8 cellular contexts compared by ENCODE assay signal in genomic region chr15:90420488-90420850, GRCh38. TPM values are rescaled to one million over a fixed set of nuclear protein-coding genes. Genes with fewer than 3 reads are reported as not detected.
DNase-seq lines count a peak whose midpoint lies in the region; ATAC-seq, FAIRE-seq and TF ChIP-seq lines count a peak whose summit lies in the region.

No MANE protein-coding gene starts in this region.

- H3K27me3 Mint-ChIP-seq in activated CD4-positive, alpha-beta T cell treated with anti-CD3 and anti-CD28 coated beads, Interleukin-2, amount 10 ng/mL, durations not matched to agents 7 days and 5 days = no peaks in the 10 kb centered on the region
- no peaks in the 10 kb centered on the region for H3K27me3 Mint-ChIP-seq in memory B cell

- BruUV-seq in GM12878 (replicated peaks; lab: Mats Ljungman, UMichigan) = no TSS peak

- H3K9me3 ChIP-seq in GM12878 (replicated peaks; ENCODE audit: control insufficient read depth, insufficient read depth, low read length) (no peaks in the 10 kb centered on the region; the same call in 1 of the 3 replicates), thoracic aorta (no peaks in the 10 kb centered on the region)

- DNase-seq in activated CD4-positive, alpha-beta T cell treated with anti-CD3 and anti-CD28 coated beads, Interleukin-2, amount 10 ng/mL, durations not matched to agents 7 days and 5 days = no peak
- no peak for DNase-seq in activated CD4-positive, alpha-beta T cell treated with anti-CD3 and anti-CD28 coated beads, Interleukin-2, amount 50 U/mL, for 48 hours
- no peak for DNase-seq in GM12878 (ENCODE audit: low read depth, low spot score)
- DNase-seq in memory B cell (ENCODE audit: low spot score in 2 of 2) = no peak
- no peak for DNase-seq in thoracic aorta (ENCODE audit: low spot score)
- no peak for DNase-seq in lower leg skin (ENCODE audit: low spot score in 2 of 2)
- no peak for DNase-seq in UCSD-AML1 (lab: John Stamatoyannopoulos, UW; ENCODE audit: unreplicated experiment)

- peak overlapping the region; percentile 44 for H3K27ac Mint-ChIP-seq in activated CD4-positive, alpha-beta T cell treated with anti-CD3 and anti-CD28 coated beads, Interleukin-2, amount 10 ng/mL, durations not matched to agents 7 days and 5 days
- peak overlapping the region; percentile 40 for H3K27ac Mint-ChIP-seq in memory B cell

- RAD21 ChIA-PET in GM12878 (lab: Charles Lee; ENCODE audit: unreplicated experiment) = no interaction called here

- no peak overlapping the region for H2AFZ ChIP-seq in GM12878 (ENCODE audit: control insufficient read depth, low read depth, low read length)

- H3K36me3 Mint-ChIP-seq in activated CD4-positive, alpha-beta T cell treated with anti-CD3 and anti-CD28 coated beads, Interleukin-2, amount 10 ng/mL, durations not matched to agents 7 days and 5 days (ENCODE audit: low read depth) = peaks cover 24% of the 10 kb centered on the region
- peaks cover 14% of the 10 kb centered on the region for H3K36me3 Mint-ChIP-seq in memory B cell

- intact Hi-C loops in GM12878 (cut with micrococcal nuclease; ENCODE audit: unreplicated experiment) = loop anchor here (5.0 kb wide), 1 partner anchor 98 kb away; no protein-coding TSS in a partner anchor
- intact Hi-C loops in lower leg skin (cut with DNase I; ENCODE audit: low total_unique reads) = no loop called here

- CTCF ChIA-PET in activated CD4-positive, alpha-beta T cell treated with anti-CD3 and anti-CD28 coated beads, Interleukin-2, amount 10 ng/mL, durations not matched to agents 7 days and 5 days (lab: Charles Lee) = interaction anchor here (0.6 to 1.5 kb wide), 2 partner anchors 11 to 89 kb away, joined by 4 read pairs; no protein-coding TSS in a partner anchor
- CTCF ChIA-PET in GM12878 (lab: Yijun Ruan, JAX) = interaction anchor here (1.1 to 1.8 kb wide), 4 partner anchors 8 to 116 kb away, joined by 3 to 8 read pairs (median 6); no protein-coding TSS in a partner anchor

- TF ChIP-seq RAD21 in GM12878 (IDR thresholded peaks at IDR 0.05; ENCODE audit: insufficient read depth, low read depth, low read length) = no peak

- H3K79me2 ChIP-seq in GM12878 (ENCODE audit: control insufficient read depth, insufficient read depth, low read length) = peaks cover 66% of the 10 kb centered on the region

- H3K27ac ChIP-seq in GM12878 (ENCODE audit: control insufficient read depth, insufficient read depth) (peak overlapping the region; percentile 73), thoracic aorta (peak overlapping the region; percentile 66 to 76)

- SMC1A ChIA-PET in GM12878 (lab: Charles Lee; ENCODE audit: uncharacterized antibody, unreplicated experiment) = interaction anchor here (1.4 to 6.4 kb wide), 4 partner anchors 7 to 16 kb away, joined by 3 to 38 read pairs (median 5); no protein-coding TSS in a partner anchor

- H3K4me3 ChIP-seq in GM12878 = no peak overlapping the region
- H3K4me3 ChIP-seq in thoracic aorta = peak overlapping the region; percentile 46
- no peak overlapping the region for H3K4me3 ChIP-seq in lower leg skin (ENCODE audit: low read depth, poor library complexity, severe bottlenecking)

- H3K4me1 ChIP-seq in GM12878 (ENCODE audit: control insufficient read depth, insufficient read depth, low read length) (peaks cover 30% of the 10 kb centered on the region), thoracic aorta (ENCODE audit: control insufficient read depth in 1 of 2, low read depth in 2 of 2) (peaks cover 72 to 80% of the 10 kb centered on the region in 2 donors)

- peaks cover 54% of the 10 kb centered on the region for H3K4me1 Mint-ChIP-seq in activated CD4-positive, alpha-beta T cell treated with anti-CD3 and anti-CD28 coated beads, Interleukin-2, amount 10 ng/mL, durations not matched to agents 7 days and 5 days
- H3K4me1 Mint-ChIP-seq in memory B cell = peaks cover 35% of the 10 kb centered on the region

- H3K27me3 ChIP-seq in GM12878 (replicated peaks in 1 of 2; ENCODE audit: control insufficient read depth in 2 of 2, insufficient read depth in 2 of 2, low read length in 1 of 2) (no peaks in the 10 kb centered on the region), thoracic aorta (replicated peaks; ENCODE audit: insufficient read depth) (no peaks in the 10 kb centered on the region)

- in situ Hi-C loops in GM12878 (cut with MboI) = no loop called here

- TF ChIP-seq CTCF in GM12878 (IDR thresholded peaks at IDR 0.05 in 2 of 3, conservative IDR thresholded peaks at IDR 0.05 in 1 of 3; ENCODE audit: control insufficient read depth in 2 of 3, extremely low read depth in 1 of 3, insufficient read depth in 1 of 3, low read depth in 3 of 3, low read length in 3 of 3) = no peak
- TF ChIP-seq CTCF in thoracic aorta (IDR thresholded peaks at IDR 0.05) = no peak
- TF ChIP-seq CTCF in lower leg skin (IDR thresholded peaks at IDR 0.05) = no peak

- no peak overlapping the region for H3K4me3 Mint-ChIP-seq in activated CD4-positive, alpha-beta T cell treated with anti-CD3 and anti-CD28 coated beads, Interleukin-2, amount 10 ng/mL, durations not matched to agents 7 days and 5 days
- H3K4me3 Mint-ChIP-seq in memory B cell = no peak overlapping the region

- peak overlapping the region; percentile 50 for H3K4me2 ChIP-seq in GM12878 (ENCODE audit: control insufficient read depth, insufficient read depth)

- peaks cover 5% of the 10 kb centered on the region for H3K9me3 Mint-ChIP-seq in activated CD4-positive, alpha-beta T cell treated with anti-CD3 and anti-CD28 coated beads, Interleukin-2, amount 10 ng/mL, durations not matched to agents 7 days and 5 days
- no peaks in the 10 kb centered on the region for H3K9me3 Mint-ChIP-seq in memory B cell

- TF ChIP-seq POLR2A in GM12878 (IDR thresholded peaks at IDR 0.05; ENCODE audit: low read depth, low read length) (no peak), lower leg skin (IDR thresholded peaks at IDR 0.05) (no peak)

- TF ChIP-seq EP300 in GM12878 (IDR thresholded peaks at IDR 0.05; ENCODE audit: borderline replicate concordance in 1 of 2, control insufficient read depth in 1 of 2, low read depth in 2 of 2, low read length in 2 of 2) = no peak

- POLR2A ChIA-PET in activated CD4-positive, alpha-beta T cell treated with anti-CD3 and anti-CD28 coated beads, Interleukin-2, amount 10 ng/mL, durations not matched to agents 7 days and 5 days (lab: Charles Lee) = interaction anchor here (0.5 kb wide), 1 partner anchor 46 kb away, joined by 3 read pairs; no protein-coding TSS in a partner anchor
- POLR2A ChIA-PET in GM12878 (lab: Charles Lee) = interaction anchor here (0.6 kb wide), 1 partner anchor 70 kb away, joined by 7 read pairs; no protein-coding TSS in a partner anchor

- ATAC-seq in GM12878 = no peak
- no peak for ATAC-seq in memory B cell (ENCODE audit: low read depth)
- ATAC-seq in thoracic aorta (ENCODE audit: insufficient number of reproducible peaks, low FRiP score, low read depth) = no peak
- no peak for ATAC-seq in HG03095 (IDR thresholded peaks at IDR 0.05; ENCODE audit: unreplicated experiment)

- H3K36me3 ChIP-seq in GM12878 (ENCODE audit: control insufficient read depth in 2 of 2, insufficient read depth in 2 of 2, low read length in 1 of 2) = peaks cover 0 to 2% of the 10 kb centered on the region in 2 experiments; a peak in 1 of 4 replicates
- H3K36me3 ChIP-seq in thoracic aorta = no peaks in the 10 kb centered on the region

- FAIRE-seq in GM12878 (lab: Jason Lieb, UNC) = no peak

- H4K20me1 ChIP-seq in GM12878 (ENCODE audit: control insufficient read depth, insufficient read depth) = no peaks in the 10 kb centered on the region

- 38% methylated on average over 1 of the region's 1 CpG for WGBS in GM12878 (ENCODE audit: insufficient coverage, insufficient replicate concordance, low lambda C conversion rate, missing lambda C conversion rate)
- WGBS in lower leg skin, 2 donors = 54 to 58% methylated on average over 1 of the region's 1 CpG

- H3K9ac ChIP-seq in GM12878 (ENCODE audit: control insufficient read depth, insufficient read depth, low read length) = no peak overlapping the region

TF ChIP-seq in GM12878, 131 proteins besides CTCF, POLR2A, EP300 and RAD21 (continues in another document):
- TF ChIP-seq ZBED1 (IDR thresholded peaks at IDR 0.05; ENCODE audit: borderline replicate concordance) (no peak), CREB1 (IDR thresholded peaks at IDR 0.05; ENCODE audit: low read depth) (no peak), TCF3 (IDR thresholded peaks at IDR 0.05; ENCODE audit: borderline replicate concordance, insufficient read depth, low read depth, low read length) (no peak), SMAD1 (IDR thresholded peaks at IDR 0.05; ENCODE audit: low read depth, partially characterized antibody) (no peak), TARDBP (IDR thresholded peaks at IDR 0.05; ENCODE audit: borderline replicate concordance) (no peak), RUNX3 (IDR thresholded peaks at IDR 0.05; ENCODE audit: low read length) (no peak), NFYA (IDR thresholded peaks at IDR 0.05; ENCODE audit: borderline replicate concordance, low read depth, low read length) (no peak)
- TF ChIP-seq, protein P1, sequence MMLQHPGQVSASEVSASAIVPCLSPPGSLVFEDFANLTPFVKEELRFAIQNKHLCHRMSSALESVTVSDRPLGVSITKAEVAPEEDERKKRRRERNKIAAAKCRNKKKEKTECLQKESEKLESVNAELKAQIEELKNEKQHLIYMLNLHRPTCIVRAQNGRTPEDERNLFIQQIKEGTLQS (IDR thresholded peaks at IDR 0.05; ENCODE audit: borderline replicate concordance, extremely low read depth, low read depth, low read length) = no peak

RNA-seq across cellular contexts. Expression of gene IQGAP1, which starts 32.4 kb away (rescaled TPM):
- 100 to 1,000 TPM; 222 to 296 TPM for total RNA-seq in activated CD4-positive, alpha-beta T cell treated with anti-CD3 and anti-CD28 coated beads, Interleukin-2, amount 10 ng/mL, durations not matched to agents 7 days and 5 days
- total RNA-seq in GM12878 (2013; cell fraction: nucleolus; rRNA removed) = 229 and 246 TPM in 2 replicates
- total RNA-seq in GM12878 (2014; rRNA removed) (124 and 140 TPM in 2 replicates), GM12878 (2014; rRNA removed; fragmentation: Illumina TruSeq; extraction: Trizol) (222 and 234 TPM in 2 replicates), GM12878 (2021) (118 and 122 TPM in 2 replicates), thoracic aorta (100 to 1,000 TPM; 280 to 340 TPM), lower leg skin (100 to 1,000 TPM; 202 to 243 (median 231) TPM)
- polyA plus RNA-seq in GM12878 (2011; ENCODE audit: low read depth) = 52.6 TPM
- polyA plus RNA-seq in GM12878 (2011; rRNA removed) (110 and 149 TPM in 2 replicates), GM12878 (2014; fragmentation: Illumina TruSeq; extraction: Trizol) (250 and 338 TPM in 2 replicates), GM12878 (2014; fragmentation: Nextera tagmentation; extraction: Ambion mirVana) (10 to 100 TPM; 65.2 to 66.6 TPM), GM12878 (2014; rRNA removed) (96.6 and 115 TPM in 2 replicates), GM12878 (2016; fragmentation: Nextera tagmentation; extraction: Ambion mirVana) (100 to 1,000 TPM in 1 of 2 experiments, 10 to 100 TPM in 1; 99.6 to 103 TPM)
- 45.3 and 51.0 TPM in 2 replicates for polyA plus RNA-seq in GM12878 (2011; cell fraction: cytosol; rRNA removed)
- polyA plus RNA-seq in GM12878 (2011; cell fraction: nucleus; rRNA removed) = 114 and 372 TPM in 2 replicates
- polyA plus RNA-seq in GM12878 (2012) = 61.3 and 79.2 TPM in 2 replicates
- 168 and 218 TPM in 2 replicates for polyA minus RNA-seq in GM12878 (2011; rRNA and poly(A)+ RNA removed)
- 52.7 and 66.6 TPM in 2 replicates for polyA minus RNA-seq in GM12878 (2011; cell fraction: cytosol; rRNA and poly(A)+ RNA removed)
- polyA minus RNA-seq in GM12878 (2011; cell fraction: nucleus; rRNA and poly(A)+ RNA removed) = 106 and 330 TPM in 2 replicates
